24 cellular contexts compared by ENCODE assay signal in the genomic region with DNA sequence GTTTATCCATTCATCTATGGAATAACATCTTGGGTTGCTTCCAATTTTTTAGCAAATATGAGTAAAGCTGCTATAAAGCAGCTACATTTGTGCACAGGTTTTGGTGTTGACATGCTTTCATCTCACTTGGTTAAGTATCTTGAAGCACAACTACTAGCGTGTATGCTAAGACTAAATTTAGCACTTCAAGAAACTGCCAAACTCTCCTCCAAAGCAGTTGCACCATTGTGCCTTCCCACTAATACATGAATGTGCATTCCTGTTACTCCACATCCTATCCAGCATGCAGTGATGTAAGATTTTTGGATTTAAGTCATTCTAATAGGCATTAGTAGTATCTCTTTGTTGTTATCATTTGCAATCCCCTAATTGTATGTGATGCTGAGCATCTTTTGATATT.
DNase-seq lines count a peak whose midpoint lies in the region; ATAC-seq and TF ChIP-seq lines count a peak whose summit lies in the region.
"Had no signal": no experiment of that assay in that cellular context is flagged by ENCODE, and none has a peak within 500 bp of the region (broad histone marks: within the 10 kb centered on the region; RNA-seq: fewer than 3 reads in every experiment).

No MANE protein-coding gene starts in this region.

- intact Hi-C loops in Right ventricle myocardium superior (cut with DNase I): no loop called here
- intact Hi-C loops in cardiac septum (cut with DNase I): loop anchor here (10.0 kb wide), 1 partner anchor 331 kb away; no protein-coding TSS in a partner anchor
- intact Hi-C loops in left cardiac atrium (cut with DNase I): no loop called here
- intact Hi-C loops in right cardiac atrium (cut with DNase I): no loop called here

- H3K27ac ChIP-seq in cardiac muscle cell: no peak overlapping the region
- no peak overlapping the region for H3K27ac ChIP-seq in right cardiac atrium (ENCODE audit: low read length)
- H3K27ac ChIP-seq: A549; BLaER1 treated with 17β-estradiol and CSF1 and Interleukin-3, amounts not matched to agents 10 nM and 100 nM had no signal

- no peaks in the 10 kb centered on the region for H3K27me3 ChIP-seq in cardiac muscle cell
- H3K27me3 ChIP-seq in right cardiac atrium (ENCODE audit: control insufficient read depth, insufficient read depth): no peaks in the 10 kb centered on the region
- H3K27me3 ChIP-seq: BE2C; BLaER1 treated with 17β-estradiol and CSF1 and Interleukin-3, amounts not matched to agents 10 nM and 100 nM had no signal

- H3K9me3 ChIP-seq in cardiac muscle cell (ENCODE audit: low read depth) (no peaks in the 10 kb centered on the region), right cardiac atrium (ENCODE audit: control insufficient read depth, low read length) (no peaks in the 10 kb centered on the region)
- H3K9me3 ChIP-seq: A549; BE2C; BLaER1 treated with 17β-estradiol and CSF1 and Interleukin-3, amounts not matched to agents 10 nM and 100 nM had no signal

- 45% methylated on average over 1 of the region's 1 CpG for WGBS in right cardiac atrium

- DNase-seq in Right ventricle myocardium superior (no peak), cardiac septum (ENCODE audit: low spot score) (no peak), cardiac muscle cell (ENCODE audit: low read depth in 1 of 2, low spot score in 1 of 2) (peak; percentile 22 to 36), left cardiac atrium (no peak), right cardiac atrium (no peak), GM20000 (ENCODE audit: low spot score) (no peak), NCI-H510A treated with DMSO at 0.1 percent for 48 hours (lab: John Stamatoyannopoulos, UW) (no peak)
- DNase-seq: 8988T; ACHN; AML-193; BE2C; CD4-positive, alpha-beta T cell; CD8-positive, alpha-beta memory T cell; DMS 273 treated with DMSO at 0.1 percent for 48 hours; DMS79; EL; GDM1; H9 had no signal

- ATAC-seq in Right ventricle myocardium superior (ENCODE audit: poor library complexity): peak; percentile 87
- peak; percentile 58 to 60 for ATAC-seq in left cardiac atrium
- peak; percentile 50 to 67 for ATAC-seq in right cardiac atrium
- no peak for ATAC-seq in HG02973 (IDR thresholded peaks at IDR 0.05; ENCODE audit: unreplicated experiment)
- ATAC-seq: A549, GM12878, GM23338, HCT116 had no signal

- TF ChIP-seq CTCF in cardiac muscle cell (IDR thresholded peaks at IDR 0.05; ENCODE audit: low read depth, low read length) (no peak), GM20000 (IDR thresholded peaks at IDR 0.05; ENCODE audit: extremely low read depth, missing control alignments) (no peak)

- H3K4me1 ChIP-seq in cardiac muscle cell (ENCODE audit: low read depth) (peaks cover 7% of the 10 kb centered on the region), right cardiac atrium (ENCODE audit: control insufficient read depth, insufficient read depth, low read length) (no peaks in the 10 kb centered on the region)
- H3K4me1 ChIP-seq: A549, BE2C had no signal

- no peaks in the 10 kb centered on the region for H3K36me3 ChIP-seq in cardiac muscle cell
- H3K36me3 ChIP-seq: BE2C; BLaER1 treated with 17β-estradiol and CSF1 and Interleukin-3, amounts not matched to agents 10 nM and 100 nM had no signal

- H3K4me3 ChIP-seq in cardiac muscle cell (no peak overlapping the region), right cardiac atrium (ENCODE audit: low read length) (no peak overlapping the region)
- H3K4me3 ChIP-seq: A549; BLaER1 treated with 17β-estradiol and CSF1 and Interleukin-3, amounts not matched to agents 10 nM and 100 nM; GM12878; GM23338 had no signal

Comparison
In these comparisons a context has a peak if more than half of its experiments do, and no peak if none do; other contexts are left out.
1. DNase-seq: peak in cardiac muscle cell (2 of 2); none in Right ventricle myocardium superior (single experiment), cardiac septum (single experiment), left cardiac atrium (single experiment), right cardiac atrium (0 of 3), GM20000 (single experiment) and NCI-H510A treated with DMSO at 0.1 percent for 48 hours (single experiment).